8 cellular contexts compared by ENCODE assay signal in the genomic region with DNA sequence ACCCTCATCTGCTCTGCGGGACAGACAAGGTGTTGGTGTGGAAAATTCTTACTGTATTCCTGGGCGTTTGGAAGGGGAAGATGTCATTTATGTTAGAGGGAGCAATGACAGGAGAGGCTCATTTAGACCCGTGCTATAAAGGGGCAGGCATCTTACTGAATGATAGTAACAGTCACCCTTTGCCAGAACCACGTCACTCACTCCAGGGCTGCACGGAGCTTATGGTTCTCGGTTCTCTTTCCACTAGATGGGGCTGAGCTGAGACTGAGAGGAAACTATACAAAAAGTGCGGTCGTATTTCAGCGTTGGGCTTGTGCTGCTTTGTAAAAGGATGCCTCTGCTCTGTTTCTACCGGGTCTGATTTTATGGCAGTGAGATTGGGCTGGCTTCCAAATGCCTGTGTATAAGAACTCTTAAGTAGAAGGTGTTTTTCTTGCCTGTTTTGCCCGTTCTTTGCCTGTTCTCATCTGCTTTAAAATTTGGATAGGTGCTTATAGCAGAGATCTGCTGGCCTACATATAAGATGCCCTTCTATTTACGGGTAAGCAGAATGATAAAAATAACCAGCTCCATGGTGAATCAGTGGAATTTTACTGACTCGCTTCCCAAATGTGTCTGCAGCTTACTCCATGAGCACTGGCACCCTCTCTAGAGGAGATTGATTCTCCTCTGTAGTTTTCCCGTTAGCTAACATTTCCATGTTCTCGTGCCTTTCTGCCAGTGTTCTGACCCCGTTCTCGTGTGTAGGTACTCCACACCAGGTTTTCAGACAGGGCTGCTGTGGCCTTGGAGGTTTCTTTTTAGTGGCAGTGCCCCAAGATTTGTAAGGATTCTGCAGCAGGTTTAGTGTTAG. TPM values are rescaled to one million over a fixed set of nuclear protein-coding genes. Genes with fewer than 3 reads are reported as not detected.
A peak's percentile ranks its signal among the peaks of the same experiment; 100 is the strongest.
DNase-seq lines count a peak whose midpoint lies in the region; ATAC-seq lines count a peak whose summit lies in the region.

No MANE protein-coding gene starts in this region.

- H3K27ac ChIP-seq in epithelial cell of prostate = no peak overlapping the region

- no peaks in the 10 kb centered on the region for H3K27me3 Mint-ChIP-seq in naive thymus-derived CD8-positive, alpha-beta T cell

- DNase-seq in DMS 273 (lab: John Stamatoyannopoulos, UW; ENCODE audit: unreplicated experiment) (peak; percentile 89), NCI-H2227 treated with DMSO at 0.1 percent for 48 hours (lab: John Stamatoyannopoulos, UW) (peak; percentile 85), activated T-cell treated with anti-CD3 and anti-CD28 coated beads for 4 hours (peak; percentile 43), epithelial cell of prostate (ENCODE audit: low read depth, low spot score) (peak; percentile 2), UCSD-AML1 (lab: John Stamatoyannopoulos, UW; ENCODE audit: unreplicated experiment) (no peak)
- DNase-seq in naive thymus-derived CD8-positive, alpha-beta T cell = peak; percentile 30 to 85 (median 69)
- DNase-seq in stimulated activated CD8-positive, alpha-beta memory T cell treated with anti-CD3 and anti-CD28 coated beads, Interleukin-7, amount 100 ng/mL, for 48 hours (ENCODE audit: extremely low read depth in 1 of 2, low read depth in 1 of 2) = peak; percentile 31 to 77

- H3K4me1 Mint-ChIP-seq in naive thymus-derived CD8-positive, alpha-beta T cell = peaks cover 69 to 93% (median 92%) of the 10 kb centered on the region in 4 donors

- H3K27ac Mint-ChIP-seq in naive thymus-derived CD8-positive, alpha-beta T cell = peak overlapping the region; percentile 75 to 95 (median 88)

- ATAC-seq in naive thymus-derived CD8-positive, alpha-beta T cell = peak; percentile 89 to 91
- no peak for ATAC-seq in HG02763 (IDR thresholded peaks at IDR 0.05; ENCODE audit: unreplicated experiment)

- H3K4me3 Mint-ChIP-seq in naive thymus-derived CD8-positive, alpha-beta T cell = peak overlapping the region; percentile 62 to 82 (median 70)

- H3K36me3 Mint-ChIP-seq in naive thymus-derived CD8-positive, alpha-beta T cell = peaks cover 5 to 50% (median 5%) of the 10 kb centered on the region in 3 donors

- no peaks in the 10 kb centered on the region for H3K9me3 Mint-ChIP-seq in naive thymus-derived CD8-positive, alpha-beta T cell

- POLR2A ChIA-PET in naive thymus-derived CD8-positive, alpha-beta T cell (lab: Charles Lee) = interaction anchor here (0.6 to 1.9 kb wide), 10 partner anchors 30 to 219 kb away, joined by 3 to 11 read pairs (median 3); a partner anchor contains a TSS

RNA-seq across cellular contexts. Expression of a gene that starts 55.9 kb away (rescaled TPM):
- total RNA-seq in naive thymus-derived CD8-positive, alpha-beta T cell = 100 to 1,000 TPM; 107 to 112 TPM
- 100 to 1,000 TPM; 170 to 193 (median 181) TPM for polyA plus RNA-seq in naive thymus-derived CD8-positive, alpha-beta T cell

RNA-seq across cellular contexts. Expression of a gene that starts 55.9 kb away (rescaled TPM):
- 10 to 100 TPM; 31.9 to 32.7 TPM for total RNA-seq in naive thymus-derived CD8-positive, alpha-beta T cell
- polyA plus RNA-seq in naive thymus-derived CD8-positive, alpha-beta T cell = 1 to 10 TPM; 1.7 to 2.1 (median 1.9) TPM
